ENCODE assay signal across 8 cellular contexts in genomic region chr10:101291254-101292193, GRCh38.
DNase-seq lines count a peak whose midpoint lies in the region; ATAC-seq and TF ChIP-seq lines count a peak whose summit lies in the region.

No MANE protein-coding gene starts in this region.

- H3K36me3 ChIP-seq in Caco-2 (ENCODE audit: control insufficient read depth, insufficient read depth, low read length) = no peaks in the 10 kb centered on the region

- peaks cover 4% of the 10 kb centered on the region; the same call in 1 of the 2 replicates for H3K4me1 ChIP-seq in Caco-2

- peak overlapping the region; percentile 69 for H3K4me3 Mint-ChIP-seq in Caco-2 (ENCODE audit: unreplicated experiment)
- peak overlapping the region; percentile 80 for H3K4me3 Mint-ChIP-seq in activated naive CD8-positive, alpha-beta T cell treated with anti-CD3 and anti-CD28 coated beads for 36 hours

- H3K27me3 Mint-ChIP-seq in Caco-2 (ENCODE audit: insufficient read depth, unreplicated experiment) = peaks cover 22% of the 10 kb centered on the region
- peaks cover 79% of the 10 kb centered on the region for H3K27me3 Mint-ChIP-seq in activated naive CD8-positive, alpha-beta T cell treated with anti-CD3 and anti-CD28 coated beads for 36 hours

- no peaks in the 10 kb centered on the region for H3K36me3 Mint-ChIP-seq in Caco-2 (ENCODE audit: insufficient read depth, unreplicated experiment)
- no peaks in the 10 kb centered on the region for H3K36me3 Mint-ChIP-seq in activated naive CD8-positive, alpha-beta T cell treated with anti-CD3 and anti-CD28 coated beads for 36 hours

- DNase-seq in Caco-2 (peak; percentile 67 to 73), Kasumi-1 (lab: John Stamatoyannopoulos, UW) (peak; percentile 72 to 86), SK-N-DZ (ENCODE audit: low spot score) (peak; percentile 85), left ventricle myocardium superior (peak; percentile 84), sciatic nerve (ENCODE audit: low spot score) (peak; percentile 68), T1000 (lab: John Stamatoyannopoulos, UW) (no peak), MV-4-11 (lab: John Stamatoyannopoulos, UW) (no peak)
- DNase-seq in activated naive CD8-positive, alpha-beta T cell treated with anti-CD3 and anti-CD28 coated beads for 36 hours = peak; percentile 62

- H3K9me3 ChIP-seq in Caco-2 = no peaks in the 10 kb centered on the region

- H3K4me3 ChIP-seq in Caco-2 (ENCODE audit: low read depth, low read length) = peak overlapping the region; percentile 45

- no peaks in the 10 kb centered on the region for H3K4me1 Mint-ChIP-seq in Caco-2 (ENCODE audit: low read depth, unreplicated experiment)
- peaks cover 12% of the 10 kb centered on the region for H3K4me1 Mint-ChIP-seq in activated naive CD8-positive, alpha-beta T cell treated with anti-CD3 and anti-CD28 coated beads for 36 hours

- H3K9me3 Mint-ChIP-seq in Caco-2 (ENCODE audit: unreplicated experiment) = no peaks in the 10 kb centered on the region
- H3K9me3 Mint-ChIP-seq in activated naive CD8-positive, alpha-beta T cell treated with anti-CD3 and anti-CD28 coated beads for 36 hours = no peaks in the 10 kb centered on the region

- ATAC-seq in left ventricle myocardium superior (peak; percentile 86), sciatic nerve (peak; percentile 69)

- intact Hi-C loops in Caco-2 (cut with micrococcal nuclease; ENCODE audit: unreplicated experiment) = loop anchor here (1.0 to 2.0 kb wide), 3 partner anchors 19 to 130 kb away; no protein-coding TSS in a partner anchor
- intact Hi-C loops in left ventricle myocardium superior (cut with micrococcal nuclease) = no loop called here
- intact Hi-C loops in sciatic nerve (cut with DNase I) = no loop called here

- no peak overlapping the region for H3K27ac Mint-ChIP-seq in Caco-2 (ENCODE audit: unreplicated experiment)
- H3K27ac Mint-ChIP-seq in activated naive CD8-positive, alpha-beta T cell treated with anti-CD3 and anti-CD28 coated beads for 36 hours = no peak overlapping the region

- peak; percentile 85 to 92 for TF ChIP-seq CTCF in Caco-2 (IDR thresholded peaks at IDR 0.05; ENCODE audit: insufficient read depth in 1 of 2, low read depth in 1 of 2, low read length in 1 of 2, severe bottlenecking in 1 of 2, unreplicated experiment in 1 of 2)

- H3K27me3 ChIP-seq in Caco-2 (replicated peaks; ENCODE audit: control insufficient read depth, insufficient read depth, low read length) = peaks cover 5% of the 10 kb centered on the region

- CTCF ChIA-PET in Caco-2 (lab: Charles Lee) = interaction anchor here (0.6 to 1.8 kb wide), 18 partner anchors 8 to 616 kb away, joined by 3 to 26 read pairs (median 4); no protein-coding TSS in a partner anchor

- no TSS peak for BruUV-seq in Caco-2 (replicated peaks; lab: Mats Ljungman, UMichigan)

- POLR2A ChIA-PET in Caco-2 (lab: Charles Lee) = interaction anchor here (0.6 to 0.7 kb wide), 3 partner anchors 82 to 296 kb away, joined by 4 to 6 read pairs (median 6); partner anchors contain the start of gene POLL

Comparison
In these comparisons a context has a peak if more than half of its experiments do, and no peak if none do; other contexts are left out.
1. DNase-seq: peak in Caco-2 (2 of 2), Kasumi-1 (2 of 2), SK-N-DZ (single experiment), activated naive CD8-positive, alpha-beta T cell treated with anti-CD3 and anti-CD28 coated beads for 36 hours (single experiment), left ventricle myocardium superior (single experiment) and sciatic nerve (single experiment); none in T1000 (single experiment) and MV-4-11 (single experiment).